25 cellular contexts compared by ENCODE assay signal in genomic region chr16:2426941-2427361, GRCh38. TPM values are rescaled to one million over a fixed set of nuclear protein-coding genes. Genes with fewer than 3 reads are reported as not detected.
DNase-seq lines count a peak whose midpoint lies in the region; ATAC-seq, FAIRE-seq and TF ChIP-seq lines count a peak whose summit lies in the region.
"Had no signal": no experiment of that assay in that cellular context is flagged by ENCODE, and none has a peak within 500 bp of the region (broad histone marks: within the 10 kb centered on the region; RNA-seq: fewer than 3 reads in every experiment).

No MANE protein-coding gene starts in this region.

- intact Hi-C loops in MCF 10A (cut with micrococcal nuclease) (no loop called here), breast epithelium (cut with DNase I; ENCODE audit: low total_unique reads) (loop anchor here (10.0 kb wide), 1 partner anchor 82 kb away; the partner anchor contains the start of gene ABCA3), lower lobe of right lung (cut with DNase I) (no loop called here)

- ATAC-seq in T-cell (replicated peaks in 1 of 4) (no peak), lower lobe of right lung (no peak)
- ATAC-seq in activated T-cell treated with anti-CD3 and anti-CD28 coated beads, Interleukin-2, amount 50 U/mL, for 4 hours, result no peak
- ATAC-seq: HCT116, left colon, psoas muscle had no signal

- H3K4me3 ChIP-seq in breast epithelium (no peak overlapping the region), lower lobe of right lung (no peak overlapping the region), small intestine (ENCODE audit: low read depth in 1 of 2, low read length in 2 of 2) (no peak overlapping the region)
- H3K4me3 ChIP-seq: psoas muscle, suprapubic skin, uterus had no signal

- H3K27ac Mint-ChIP-seq in MCF 10A (ENCODE audit: low read depth, unreplicated experiment) (no peak overlapping the region), T-cell (no peak overlapping the region)
- H3K27ac Mint-ChIP-seq: endodermal cell, mesothelial cell of epicardium had no signal

- H3K27me3 ChIP-seq in breast epithelium (no peaks in the 10 kb centered on the region), lower lobe of right lung (ENCODE audit: low read depth) (no peaks in the 10 kb centered on the region), small intestine (ENCODE audit: control insufficient read depth in 2 of 2, insufficient read depth in 2 of 2, low read length in 2 of 2) (no peaks in the 10 kb centered on the region)
- H3K27me3 ChIP-seq: suprapubic skin, uterus had no signal

- H3K9me3 Mint-ChIP-seq in MCF 10A (ENCODE audit: unreplicated experiment) (no peaks in the 10 kb centered on the region), T-cell (no peaks in the 10 kb centered on the region)
- H3K9me3 Mint-ChIP-seq in activated T-cell treated with anti-CD3 and anti-CD28 coated beads, Interleukin-2, amount 50 U/mL, for 4 hours, result no peaks in the 10 kb centered on the region
- H3K9me3 Mint-ChIP-seq: endodermal cell, mesothelial cell of epicardium had no signal

- DNase-seq in MCF 10A (ENCODE audit: unreplicated experiment) (peak; percentile 85), breast epithelium (ENCODE audit: low spot score in 2 of 2) (no peak), T-cell (no peak), lower lobe of right lung (peak; percentile 73), hepatic stellate cell (ENCODE audit: low spot score) (no peak), small intestine (no peak), NCI-H146 (lab: John Stamatoyannopoulos, UW) (no peak)
- DNase-seq in activated T-cell treated with anti-CD3 and anti-CD28 coated beads, Interleukin-2, amount 50 U/mL, for 4 hours, result no peak
- DNase-seq: ACHN; activated CD4-positive, alpha-beta T cell treated with anti-CD3 and anti-CD28 coated beads for 48 hours; activated effector memory CD4-positive, alpha-beta T cell treated with Interleukin-2 at 50 U/mL for 16 hours; cortex of kidney; endodermal cell; IMR-90; left colon; MM.1S; NCI-H1417 treated with DMSO at 0.1 percent for 48 hours; psoas muscle; SHP77; stimulated activated CD4-positive, alpha-beta T cell treated with anti-CD3 and anti-CD28 coated beads, Interleukin-1b, Interleukin-23, amount 100 ng/mL, for 48 hours; SW 1271; uterus had no signal

- CTCF ChIA-PET in MCF 10A (lab: Yijun Ruan, JAX) (no interaction called here), T-cell (lab: Charles Lee) (interaction anchor here (0.6 to 0.9 kb wide), 2 partner anchors 176 to 1563 kb away, joined by 3 read pairs; partner anchors contain the start of gene ECI1 (in 1 of the 2))

- WGBS in small intestine, 3 donors, result 95 to 97% (median 95%) methylated on average over 6 of the region's 6 CpGs

- FAIRE-seq in small intestine (lab: Jason Lieb, UNC), result no peak

- TF ChIP-seq POLR2A in breast epithelium (IDR thresholded peaks at IDR 0.05), result no peak

- TF ChIP-seq CTCF in MCF 10A (IDR thresholded peaks at IDR 0.05; ENCODE audit: unreplicated experiment) (no peak), breast epithelium (IDR thresholded peaks at IDR 0.05) (no peak), lower lobe of right lung (IDR thresholded peaks at IDR 0.05) (no peak)

- H3K27me3 Mint-ChIP-seq in MCF 10A (ENCODE audit: insufficient read depth, unreplicated experiment) (no peaks in the 10 kb centered on the region), T-cell (no peaks in the 10 kb centered on the region)
- H3K27me3 Mint-ChIP-seq in activated T-cell treated with anti-CD3 and anti-CD28 coated beads, Interleukin-2, amount 50 U/mL, for 4 hours (ENCODE audit: low read depth), result no peaks in the 10 kb centered on the region

- H3K36me3 Mint-ChIP-seq in MCF 10A (ENCODE audit: insufficient read depth, unreplicated experiment) (no peaks in the 10 kb centered on the region), T-cell (no peaks in the 10 kb centered on the region)
- no peaks in the 10 kb centered on the region for H3K36me3 Mint-ChIP-seq in activated T-cell treated with anti-CD3 and anti-CD28 coated beads, Interleukin-2, amount 50 U/mL, for 4 hours (ENCODE audit: insufficient read depth)
- H3K36me3 Mint-ChIP-seq: mesothelial cell of epicardium had no signal

- POLR2A ChIA-PET in MCF 10A (lab: Yijun Ruan, JAX), result interaction anchor here (0.6 kb wide), 1 partner anchor 176 kb away, joined by 4 read pairs; no protein-coding TSS in a partner anchor
- POLR2A ChIA-PET in T-cell (lab: Charles Lee), result no interaction called here

- BruUV-seq in MCF 10A (replicated peaks; lab: Mats Ljungman, UMichigan), result no TSS peak

- peaks cover 20% of the 10 kb centered on the region for H3K4me1 Mint-ChIP-seq in MCF 10A (ENCODE audit: insufficient read depth, unreplicated experiment)
- H3K4me1 Mint-ChIP-seq in T-cell, result peaks cover 18 to 21% (median 19%) of the 10 kb centered on the region in 3 donors
- H3K4me1 Mint-ChIP-seq in activated T-cell treated with anti-CD3 and anti-CD28 coated beads, Interleukin-2, amount 50 U/mL, for 4 hours (ENCODE audit: low read depth), result peaks cover 15% of the 10 kb centered on the region

- no peaks in the 10 kb centered on the region for H3K9me3 ChIP-seq in breast epithelium
- H3K9me3 ChIP-seq in lower lobe of right lung, result no peaks in the 10 kb centered on the region
- no peaks in the 10 kb centered on the region for H3K9me3 ChIP-seq in small intestine (ENCODE audit: control insufficient read depth, low read depth)
- H3K9me3 ChIP-seq: psoas muscle, suprapubic skin, uterus had no signal

- H3K4me1 ChIP-seq in breast epithelium (peaks cover 5 to 6% of the 10 kb centered on the region in 2 donors), lower lobe of right lung (peaks cover 26% of the 10 kb centered on the region), small intestine (ENCODE audit: control insufficient read depth in 2 of 2, insufficient read depth in 1 of 2, low read depth in 1 of 2, low read length in 1 of 2) (peaks cover 0 to 4% of the 10 kb centered on the region in 2 donors)

- H3K27ac ChIP-seq in breast epithelium (no peak overlapping the region), lower lobe of right lung (no peak overlapping the region), small intestine (ENCODE audit: low read depth in 1 of 2, low read length in 1 of 2) (no peak overlapping the region)
- H3K27ac ChIP-seq: psoas muscle, suprapubic skin, uterus had no signal

- H3K4me3 Mint-ChIP-seq in MCF 10A (ENCODE audit: unreplicated experiment) (no peak overlapping the region), T-cell (peak overlapping the region in 2 of 3 donors; percentile 76 to 86)
- no peak overlapping the region for H3K4me3 Mint-ChIP-seq in activated T-cell treated with anti-CD3 and anti-CD28 coated beads, Interleukin-2, amount 50 U/mL, for 4 hours

- H3K36me3 ChIP-seq in breast epithelium, result no peaks in the 10 kb centered on the region
- H3K36me3 ChIP-seq in lower lobe of right lung, result peaks cover 2% of the 10 kb centered on the region
- no peaks in the 10 kb centered on the region for H3K36me3 ChIP-seq in small intestine (ENCODE audit: control insufficient read depth in 2 of 2, insufficient read depth in 2 of 2, low read length in 2 of 2)
- H3K36me3 ChIP-seq: suprapubic skin, uterus had no signal

RNA-seq across cellular contexts. Expression of gene CCNF, which starts 2.3 kb away (rescaled TPM):
- total RNA-seq in MCF 10A (2022) (7.5 and 11.9 TPM in 2 replicates), breast epithelium (1 to 10 TPM; 1.6 to 2.9 (median 2.7) TPM), T-cell (1 to 10 TPM; 3.5 to 5.1 (median 4.0) TPM), lower lobe of right lung (3.4 TPM)
- polyA plus RNA-seq in small intestine, result 10 to 100 TPM in 1 of 3 donors, 1 to 10 TPM in 1, under 1 TPM in 1; 0.89 to 12.4 (median 1.1) TPM
- 1 to 10 TPM; 6.7 to 7.5 (median 7.4) TPM for total RNA-seq in activated T-cell treated with anti-CD3 and anti-CD28 coated beads, Interleukin-2, amount 50 U/mL, for 4 hours

RNA-seq across cellular contexts. Expression of gene TEDC2, which starts 33.0 kb away (rescaled TPM):
- 3.5 and 6.9 TPM in 2 replicates for total RNA-seq in MCF 10A (2022)
- 1 to 10 TPM in 1 of 3 donors, under 1 TPM in 1, not detected in 1; 0.98 to 1.0 TPM for total RNA-seq in breast epithelium
- total RNA-seq in T-cell, result 1 to 10 TPM in 2 of 5 donors, under 1 TPM in 3; 0.85 to 1.8 (median 0.93) TPM
- total RNA-seq in lower lobe of right lung, result 0.68 TPM
- polyA plus RNA-seq in small intestine, result 1 to 10 TPM in 2 of 3 donors, under 1 TPM in 1; 0.67 to 7.7 (median 1.1) TPM
- 10 to 100 TPM; 26.0 to 37.5 (median 32.7) TPM for total RNA-seq in activated T-cell treated with anti-CD3 and anti-CD28 coated beads, Interleukin-2, amount 50 U/mL, for 4 hours

RNA-seq across cellular contexts. Expression of gene NTN3, which starts 44.1 kb away (rescaled TPM):
- not detected in 2 replicates for total RNA-seq in MCF 10A (2022)
- total RNA-seq in breast epithelium, result not detected
- total RNA-seq in T-cell, result not detected
- total RNA-seq in lower lobe of right lung, result 0.24 TPM
- polyA plus RNA-seq in small intestine, result under 1 TPM in 1 of 3 donors, not detected in 2; 0.04 TPM
- total RNA-seq in activated T-cell treated with anti-CD3 and anti-CD28 coated beads, Interleukin-2, amount 50 U/mL, for 4 hours, result not detected
- total RNA-seq: left colon, suprapubic skin had no signal

RNA-seq across cellular contexts. Expression of gene TBC1D24, which starts 48.0 kb away (rescaled TPM):
- 7.6 and 8.1 TPM in 2 replicates for total RNA-seq in MCF 10A (2022)
- total RNA-seq in breast epithelium, result 10 to 100 TPM in 2 of 3 donors, 1 to 10 TPM in 1; 8.8 to 22.0 (median 16.7) TPM
- 10 to 100 TPM in 3 of 5 donors, 1 to 10 TPM in 2; 8.3 to 22.2 (median 10.7) TPM for total RNA-seq in T-cell
- total RNA-seq in lower lobe of right lung, result 40.2 TPM
- 1 to 10 TPM in 2 of 3 donors, under 1 TPM in 1; 0.81 to 4.8 (median 1.6) TPM for polyA plus RNA-seq in small intestine
- 10 to 100 TPM; 25.0 to 27.2 (median 26.3) TPM for total RNA-seq in activated T-cell treated with anti-CD3 and anti-CD28 coated beads, Interleukin-2, amount 50 U/mL, for 4 hours

Comparison
In these comparisons a context has a peak if more than half of its experiments do, and no peak if none do; other contexts are left out.
1. DNase-seq: peak in MCF 10A (single experiment) and lower lobe of right lung (single experiment); none in breast epithelium (0 of 2), T-cell (0 of 34), hepatic stellate cell (single experiment), small intestine (single experiment), activated T-cell treated with anti-CD3 and anti-CD28 coated beads, Interleukin-2, amount 50 U/mL, for 4 hours (single experiment) and NCI-H146 (single experiment).
2. H3K4me3 Mint-ChIP-seq: peak in T-cell (2 of 3); none in MCF 10A (single experiment) and activated T-cell treated with anti-CD3 and anti-CD28 coated beads, Interleukin-2, amount 50 U/mL, for 4 hours (single experiment).